20 cellular contexts compared by ENCODE assay signal in genomic region chr11:30992513-30992849, GRCh38.
DNase-seq lines count a peak whose midpoint lies in the region; ATAC-seq and TF ChIP-seq lines count a peak whose summit lies in the region.
"Had no signal": no experiment of that assay in that cellular context is flagged by ENCODE, and none has a peak within 500 bp of the region (broad histone marks: within the 10 kb centered on the region; RNA-seq: fewer than 3 reads in every experiment).

No MANE protein-coding gene starts in this region.

- H3K4me1 Mint-ChIP-seq in activated CD8-positive, alpha-beta T cell treated with anti-CD3 and anti-CD28 coated beads, Interleukin-2, amount 10 ng/mL, durations not matched to agents 7 days and 5 days (ENCODE audit: low read depth) = peaks cover 5% of the 10 kb centered on the region
- no peaks in the 10 kb centered on the region for H3K4me1 Mint-ChIP-seq in nephron
- H3K4me1 Mint-ChIP-seq: neural crest cell had no signal

- no peaks in the 10 kb centered on the region for H3K9me3 ChIP-seq in Peyer's patch
- H3K9me3 ChIP-seq: esophagus squamous epithelium had no signal

- no peaks in the 10 kb centered on the region for H3K9me3 Mint-ChIP-seq in activated CD8-positive, alpha-beta T cell treated with anti-CD3 and anti-CD28 coated beads, Interleukin-2, amount 10 ng/mL, durations not matched to agents 7 days and 5 days (ENCODE audit: insufficient read depth)
- H3K9me3 Mint-ChIP-seq in nephron = no peaks in the 10 kb centered on the region
- H3K9me3 Mint-ChIP-seq: dendritic cell treated with granulocyte-macrophage colony-stimulating factor and Interleukin-4, amounts not matched to agents 40 ng/mL and 50 ng/mL, for 4 days; neural crest cell had no signal

- H3K36me3 ChIP-seq in Peyer's patch = no peaks in the 10 kb centered on the region
- H3K36me3 ChIP-seq: esophagus squamous epithelium had no signal

- no peaks in the 10 kb centered on the region for H3K27me3 Mint-ChIP-seq in activated CD8-positive, alpha-beta T cell treated with anti-CD3 and anti-CD28 coated beads, Interleukin-2, amount 10 ng/mL, durations not matched to agents 7 days and 5 days (ENCODE audit: low read depth)
- H3K27me3 Mint-ChIP-seq in nephron (ENCODE audit: low read depth) = no peaks in the 10 kb centered on the region
- H3K27me3 Mint-ChIP-seq: dendritic cell treated with granulocyte-macrophage colony-stimulating factor and Interleukin-4, amounts not matched to agents 40 ng/mL and 50 ng/mL, for 4 days had no signal

- H3K4me1 ChIP-seq in Peyer's patch = no peaks in the 10 kb centered on the region
- H3K4me1 ChIP-seq: esophagus squamous epithelium had no signal

- no peak overlapping the region for H3K27ac ChIP-seq in Peyer's patch
- H3K27ac ChIP-seq: esophagus squamous epithelium, GM23248, SK-N-MC had no signal

- no peaks in the 10 kb centered on the region for H3K36me3 Mint-ChIP-seq in activated CD8-positive, alpha-beta T cell treated with anti-CD3 and anti-CD28 coated beads, Interleukin-2, amount 10 ng/mL, durations not matched to agents 7 days and 5 days (ENCODE audit: low read depth)
- no peaks in the 10 kb centered on the region for H3K36me3 Mint-ChIP-seq in nephron (ENCODE audit: low read depth)

- TF ChIP-seq CTCF in nephron (IDR thresholded peaks at IDR 0.05; ENCODE audit: unreplicated experiment in 3 of 3) = no peak
- no peak for TF ChIP-seq CTCF in Peyer's patch (IDR thresholded peaks at IDR 0.05)

- no peaks in the 10 kb centered on the region for H3K27me3 ChIP-seq in Peyer's patch
- H3K27me3 ChIP-seq: esophagus squamous epithelium had no signal

- CTCF ChIA-PET in activated CD8-positive, alpha-beta T cell treated with anti-CD3 and anti-CD28 coated beads, Interleukin-2, amount 10 ng/mL, durations not matched to agents 7 days and 5 days (lab: Charles Lee) = no interaction called here

- no peak overlapping the region for H3K4me3 ChIP-seq in Peyer's patch
- H3K4me3 ChIP-seq: esophagus squamous epithelium, GM23248, SK-N-MC had no signal

- TF ChIP-seq POLR2A in Peyer's patch (IDR thresholded peaks at IDR 0.05) = no peak

- ATAC-seq in HG03432 (IDR thresholded peaks at IDR 0.05; ENCODE audit: unreplicated experiment) (peak; percentile 72), esophagus mucosa (no peak), GM21576 (IDR thresholded peaks at IDR 0.05; ENCODE audit: unreplicated experiment) (no peak)
- ATAC-seq in activated CD8-positive, alpha-beta T cell treated with anti-CD3 and anti-CD28 coated beads, Interleukin-2, amount 10 ng/mL, durations not matched to agents 7 days and 5 days = no peak
- ATAC-seq: sciatic nerve had no signal

- POLR2A ChIA-PET in activated CD8-positive, alpha-beta T cell treated with anti-CD3 and anti-CD28 coated beads, Interleukin-2, amount 10 ng/mL, durations not matched to agents 7 days and 5 days (lab: Charles Lee) = no interaction called here

- DNase-seq in DMS 273 (lab: John Stamatoyannopoulos, UW; ENCODE audit: unreplicated experiment) = peak; percentile 5
- DNase-seq in DMS 273 treated with DMSO at 0.1 percent for 48 hours (lab: John Stamatoyannopoulos, UW) = no peak
- peak; percentile 22 for DNase-seq in activated CD8-positive, alpha-beta T cell treated with anti-CD3 and anti-CD28 coated beads, Interleukin-2, amount 10 ng/mL, durations not matched to agents 7 days and 5 days
- no peak for DNase-seq in Peyer's patch
- DNase-seq: 8988T; activated gamma-delta T cell; esophagus squamous epithelium; GM23248; mammary epithelial cell; MV-4-11; stimulated activated CD4-positive, alpha-beta T cell treated with anti-CD3 and anti-CD28 coated beads, Interleukin-4, amount 100 ng/mL, for 1 hour; trophoblast cell had no signal

- H3K27ac Mint-ChIP-seq in activated CD8-positive, alpha-beta T cell treated with anti-CD3 and anti-CD28 coated beads, Interleukin-2, amount 10 ng/mL, durations not matched to agents 7 days and 5 days = no peak overlapping the region
- peak overlapping the region in 2 of 3 experiments; percentile 39 to 76 for H3K27ac Mint-ChIP-seq in nephron
- H3K27ac Mint-ChIP-seq: dendritic cell treated with granulocyte-macrophage colony-stimulating factor and Interleukin-4, amounts not matched to agents 40 ng/mL and 50 ng/mL, for 4 days had no signal

- H3K4me3 Mint-ChIP-seq in activated CD8-positive, alpha-beta T cell treated with anti-CD3 and anti-CD28 coated beads, Interleukin-2, amount 10 ng/mL, durations not matched to agents 7 days and 5 days = no peak overlapping the region
- no peak overlapping the region for H3K4me3 Mint-ChIP-seq in nephron
- H3K4me3 Mint-ChIP-seq: dendritic cell treated with granulocyte-macrophage colony-stimulating factor and Interleukin-4, amounts not matched to agents 40 ng/mL and 50 ng/mL, for 4 days; neural crest cell had no signal

Comparison
In these comparisons a context has a peak if more than half of its experiments do, and no peak if none do; other contexts are left out.
1. DNase-seq: peak in DMS 273 (single experiment) and activated CD8-positive, alpha-beta T cell treated with anti-CD3 and anti-CD28 coated beads, Interleukin-2, amount 10 ng/mL, durations not matched to agents 7 days and 5 days (single experiment); none in DMS 273 treated with DMSO at 0.1 percent for 48 hours (single experiment) and Peyer's patch (0 of 3).